1 cellular context compared by ENCODE assay signal in the genomic region with DNA sequence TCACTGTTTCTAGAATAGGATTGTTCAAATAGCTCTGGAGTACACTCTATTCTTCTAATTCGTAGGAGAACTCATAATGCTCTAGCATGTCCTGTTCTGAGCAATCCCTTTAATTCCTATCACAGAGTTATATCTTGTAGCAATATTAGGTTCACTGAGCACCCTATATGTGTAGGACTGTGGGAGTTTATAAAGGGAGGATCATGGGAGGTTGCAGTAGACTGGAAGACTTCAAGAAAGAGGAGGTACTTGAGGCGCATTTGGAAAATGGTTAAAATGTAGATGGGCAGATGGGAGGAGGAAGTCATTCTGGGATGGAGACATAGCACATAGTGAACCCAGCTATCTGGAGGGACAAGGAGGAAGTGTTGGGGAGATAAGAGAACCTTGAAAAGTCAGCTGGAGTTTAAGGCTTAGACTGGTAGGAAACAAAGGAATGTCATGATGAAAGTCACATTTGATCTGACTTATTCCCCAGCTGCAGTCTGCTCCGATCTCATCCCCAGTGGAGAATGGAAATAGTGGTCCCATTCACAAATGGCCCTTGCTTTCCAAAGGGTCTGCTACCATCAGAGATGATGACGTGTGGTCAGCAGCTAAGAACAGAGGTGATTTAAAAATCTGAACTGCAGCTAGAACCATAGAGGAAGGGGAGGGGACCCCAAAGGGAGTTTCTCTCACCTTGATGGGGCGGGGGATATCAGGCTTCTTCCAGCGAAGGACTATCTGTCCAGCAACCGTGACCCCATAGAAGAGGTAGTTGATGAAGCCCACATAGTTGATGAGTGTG.
TF ChIP-seq lines count a peak whose summit lies in the region.

No MANE protein-coding gene starts in this region.

TF ChIP-seq in K562, 482 proteins besides CTCF, POLR2A, EP300 and RAD21 (continued from another document and continues in another):
- no peak for TF ChIP-seq NFRKB (IDR thresholded peaks at IDR 0.05; ENCODE audit: low read depth)
- no peak for TF ChIP-seq HNRNPLL (IDR thresholded peaks at IDR 0.05; ENCODE audit: low read depth, low read length, poor library complexity, severe bottlenecking)
- peak; percentile 91 for TF ChIP-seq ARID1B (IDR thresholded peaks at IDR 0.05)
- TF ChIP-seq, protein P1, sequence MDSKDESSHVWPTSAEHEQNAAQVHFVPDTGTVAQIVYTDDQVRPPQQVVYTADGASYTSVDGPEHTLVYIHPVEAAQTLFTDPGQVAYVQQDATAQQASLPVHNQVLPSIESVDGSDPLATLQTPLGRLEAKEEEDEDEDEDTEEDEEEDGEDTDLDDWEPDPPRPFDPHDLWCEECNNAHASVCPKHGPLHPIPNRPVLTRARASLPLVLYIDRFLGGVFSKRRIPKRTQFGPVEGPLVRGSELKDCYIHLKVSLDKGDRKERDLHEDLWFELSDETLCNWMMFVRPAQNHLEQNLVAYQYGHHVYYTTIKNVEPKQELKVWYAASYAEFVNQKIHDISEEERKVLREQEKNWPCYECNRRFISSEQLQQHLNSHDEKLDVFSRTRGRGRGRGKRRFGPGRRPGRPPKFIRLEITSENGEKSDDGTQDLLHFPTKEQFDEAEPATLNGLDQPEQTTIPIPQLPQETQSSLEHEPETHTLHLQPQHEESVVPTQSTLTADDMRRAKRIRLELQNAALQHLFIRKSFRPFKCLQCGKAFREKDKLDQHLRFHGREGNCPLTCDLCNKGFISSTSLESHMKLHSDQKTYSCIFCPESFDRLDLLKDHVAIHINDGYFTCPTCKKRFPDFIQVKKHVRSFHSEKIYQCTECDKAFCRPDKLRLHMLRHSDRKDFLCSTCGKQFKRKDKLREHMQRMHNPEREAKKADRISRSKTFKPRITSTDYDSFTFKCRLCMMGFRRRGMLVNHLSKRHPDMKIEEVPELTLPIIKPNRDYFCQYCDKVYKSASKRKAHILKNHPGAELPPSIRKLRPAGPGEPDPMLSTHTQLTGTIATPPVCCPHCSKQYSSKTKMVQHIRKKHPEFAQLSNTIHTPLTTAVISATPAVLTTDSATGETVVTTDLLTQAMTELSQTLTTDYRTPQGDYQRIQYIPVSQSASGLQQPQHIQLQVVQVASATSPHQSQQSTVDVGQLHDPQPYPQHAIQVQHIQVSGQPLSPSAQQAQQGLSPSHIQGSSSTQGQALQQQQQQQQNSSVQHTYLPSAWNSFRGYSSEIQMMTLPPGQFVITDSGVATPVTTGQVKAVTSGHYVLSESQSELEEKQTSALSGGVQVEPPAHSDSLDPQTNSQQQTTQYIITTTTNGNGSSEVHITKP (IDR thresholded peaks at IDR 0.05; ENCODE audit: partially characterized antibody) = no peak
- no peak for TF ChIP-seq SIN3B (IDR thresholded peaks at IDR 0.05; ENCODE audit: low read depth)
- peak; percentile 86 for TF ChIP-seq SMARCA4 (IDR thresholded peaks at IDR 0.05)
- no peak for TF ChIP-seq NBN (IDR thresholded peaks at IDR 0.05; ENCODE audit: low read depth)
- TF ChIP-seq, protein P2, sequence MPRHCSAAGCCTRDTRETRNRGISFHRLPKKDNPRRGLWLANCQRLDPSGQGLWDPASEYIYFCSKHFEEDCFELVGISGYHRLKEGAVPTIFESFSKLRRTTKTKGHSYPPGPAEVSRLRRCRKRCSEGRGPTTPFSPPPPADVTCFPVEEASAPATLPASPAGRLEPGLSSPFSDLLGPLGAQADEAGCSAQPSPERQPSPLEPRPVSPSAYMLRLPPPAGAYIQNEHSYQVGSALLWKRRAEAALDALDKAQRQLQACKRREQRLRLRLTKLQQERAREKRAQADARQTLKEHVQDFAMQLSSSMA (CRISPR knock-in tag; IDR thresholded peaks at IDR 0.05) = no peak
- TF ChIP-seq, protein P3, sequence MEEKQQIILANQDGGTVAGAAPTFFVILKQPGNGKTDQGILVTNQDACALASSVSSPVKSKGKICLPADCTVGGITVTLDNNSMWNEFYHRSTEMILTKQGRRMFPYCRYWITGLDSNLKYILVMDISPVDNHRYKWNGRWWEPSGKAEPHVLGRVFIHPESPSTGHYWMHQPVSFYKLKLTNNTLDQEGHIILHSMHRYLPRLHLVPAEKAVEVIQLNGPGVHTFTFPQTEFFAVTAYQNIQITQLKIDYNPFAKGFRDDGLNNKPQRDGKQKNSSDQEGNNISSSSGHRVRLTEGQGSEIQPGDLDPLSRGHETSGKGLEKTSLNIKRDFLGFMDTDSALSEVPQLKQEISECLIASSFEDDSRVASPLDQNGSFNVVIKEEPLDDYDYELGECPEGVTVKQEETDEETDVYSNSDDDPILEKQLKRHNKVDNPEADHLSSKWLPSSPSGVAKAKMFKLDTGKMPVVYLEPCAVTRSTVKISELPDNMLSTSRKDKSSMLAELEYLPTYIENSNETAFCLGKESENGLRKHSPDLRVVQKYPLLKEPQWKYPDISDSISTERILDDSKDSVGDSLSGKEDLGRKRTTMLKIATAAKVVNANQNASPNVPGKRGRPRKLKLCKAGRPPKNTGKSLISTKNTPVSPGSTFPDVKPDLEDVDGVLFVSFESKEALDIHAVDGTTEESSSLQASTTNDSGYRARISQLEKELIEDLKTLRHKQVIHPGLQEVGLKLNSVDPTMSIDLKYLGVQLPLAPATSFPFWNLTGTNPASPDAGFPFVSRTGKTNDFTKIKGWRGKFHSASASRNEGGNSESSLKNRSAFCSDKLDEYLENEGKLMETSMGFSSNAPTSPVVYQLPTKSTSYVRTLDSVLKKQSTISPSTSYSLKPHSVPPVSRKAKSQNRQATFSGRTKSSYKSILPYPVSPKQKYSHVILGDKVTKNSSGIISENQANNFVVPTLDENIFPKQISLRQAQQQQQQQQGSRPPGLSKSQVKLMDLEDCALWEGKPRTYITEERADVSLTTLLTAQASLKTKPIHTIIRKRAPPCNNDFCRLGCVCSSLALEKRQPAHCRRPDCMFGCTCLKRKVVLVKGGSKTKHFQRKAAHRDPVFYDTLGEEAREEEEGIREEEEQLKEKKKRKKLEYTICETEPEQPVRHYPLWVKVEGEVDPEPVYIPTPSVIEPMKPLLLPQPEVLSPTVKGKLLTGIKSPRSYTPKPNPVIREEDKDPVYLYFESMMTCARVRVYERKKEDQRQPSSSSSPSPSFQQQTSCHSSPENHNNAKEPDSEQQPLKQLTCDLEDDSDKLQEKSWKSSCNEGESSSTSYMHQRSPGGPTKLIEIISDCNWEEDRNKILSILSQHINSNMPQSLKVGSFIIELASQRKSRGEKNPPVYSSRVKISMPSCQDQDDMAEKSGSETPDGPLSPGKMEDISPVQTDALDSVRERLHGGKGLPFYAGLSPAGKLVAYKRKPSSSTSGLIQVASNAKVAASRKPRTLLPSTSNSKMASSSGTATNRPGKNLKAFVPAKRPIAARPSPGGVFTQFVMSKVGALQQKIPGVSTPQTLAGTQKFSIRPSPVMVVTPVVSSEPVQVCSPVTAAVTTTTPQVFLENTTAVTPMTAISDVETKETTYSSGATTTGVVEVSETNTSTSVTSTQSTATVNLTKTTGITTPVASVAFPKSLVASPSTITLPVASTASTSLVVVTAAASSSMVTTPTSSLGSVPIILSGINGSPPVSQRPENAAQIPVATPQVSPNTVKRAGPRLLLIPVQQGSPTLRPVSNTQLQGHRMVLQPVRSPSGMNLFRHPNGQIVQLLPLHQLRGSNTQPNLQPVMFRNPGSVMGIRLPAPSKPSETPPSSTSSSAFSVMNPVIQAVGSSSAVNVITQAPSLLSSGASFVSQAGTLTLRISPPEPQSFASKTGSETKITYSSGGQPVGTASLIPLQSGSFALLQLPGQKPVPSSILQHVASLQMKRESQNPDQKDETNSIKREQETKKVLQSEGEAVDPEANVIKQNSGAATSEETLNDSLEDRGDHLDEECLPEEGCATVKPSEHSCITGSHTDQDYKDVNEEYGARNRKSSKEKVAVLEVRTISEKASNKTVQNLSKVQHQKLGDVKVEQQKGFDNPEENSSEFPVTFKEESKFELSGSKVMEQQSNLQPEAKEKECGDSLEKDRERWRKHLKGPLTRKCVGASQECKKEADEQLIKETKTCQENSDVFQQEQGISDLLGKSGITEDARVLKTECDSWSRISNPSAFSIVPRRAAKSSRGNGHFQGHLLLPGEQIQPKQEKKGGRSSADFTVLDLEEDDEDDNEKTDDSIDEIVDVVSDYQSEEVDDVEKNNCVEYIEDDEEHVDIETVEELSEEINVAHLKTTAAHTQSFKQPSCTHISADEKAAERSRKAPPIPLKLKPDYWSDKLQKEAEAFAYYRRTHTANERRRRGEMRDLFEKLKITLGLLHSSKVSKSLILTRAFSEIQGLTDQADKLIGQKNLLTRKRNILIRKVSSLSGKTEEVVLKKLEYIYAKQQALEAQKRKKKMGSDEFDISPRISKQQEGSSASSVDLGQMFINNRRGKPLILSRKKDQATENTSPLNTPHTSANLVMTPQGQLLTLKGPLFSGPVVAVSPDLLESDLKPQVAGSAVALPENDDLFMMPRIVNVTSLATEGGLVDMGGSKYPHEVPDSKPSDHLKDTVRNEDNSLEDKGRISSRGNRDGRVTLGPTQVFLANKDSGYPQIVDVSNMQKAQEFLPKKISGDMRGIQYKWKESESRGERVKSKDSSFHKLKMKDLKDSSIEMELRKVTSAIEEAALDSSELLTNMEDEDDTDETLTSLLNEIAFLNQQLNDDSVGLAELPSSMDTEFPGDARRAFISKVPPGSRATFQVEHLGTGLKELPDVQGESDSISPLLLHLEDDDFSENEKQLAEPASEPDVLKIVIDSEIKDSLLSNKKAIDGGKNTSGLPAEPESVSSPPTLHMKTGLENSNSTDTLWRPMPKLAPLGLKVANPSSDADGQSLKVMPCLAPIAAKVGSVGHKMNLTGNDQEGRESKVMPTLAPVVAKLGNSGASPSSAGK (IDR thresholded peaks at IDR 0.05) = no peak
- no peak for TF ChIP-seq BRD9 (IDR thresholded peaks at IDR 0.05; ENCODE audit: low read depth, partially characterized antibody)
- TF ChIP-seq ZNF696 (CRISPR knock-in tag; conservative IDR thresholded peaks at IDR 0.05) = 0 out of 2 replicates have a peak, but pooled peaks have one; percentile 71
- TF ChIP-seq, protein P4, sequence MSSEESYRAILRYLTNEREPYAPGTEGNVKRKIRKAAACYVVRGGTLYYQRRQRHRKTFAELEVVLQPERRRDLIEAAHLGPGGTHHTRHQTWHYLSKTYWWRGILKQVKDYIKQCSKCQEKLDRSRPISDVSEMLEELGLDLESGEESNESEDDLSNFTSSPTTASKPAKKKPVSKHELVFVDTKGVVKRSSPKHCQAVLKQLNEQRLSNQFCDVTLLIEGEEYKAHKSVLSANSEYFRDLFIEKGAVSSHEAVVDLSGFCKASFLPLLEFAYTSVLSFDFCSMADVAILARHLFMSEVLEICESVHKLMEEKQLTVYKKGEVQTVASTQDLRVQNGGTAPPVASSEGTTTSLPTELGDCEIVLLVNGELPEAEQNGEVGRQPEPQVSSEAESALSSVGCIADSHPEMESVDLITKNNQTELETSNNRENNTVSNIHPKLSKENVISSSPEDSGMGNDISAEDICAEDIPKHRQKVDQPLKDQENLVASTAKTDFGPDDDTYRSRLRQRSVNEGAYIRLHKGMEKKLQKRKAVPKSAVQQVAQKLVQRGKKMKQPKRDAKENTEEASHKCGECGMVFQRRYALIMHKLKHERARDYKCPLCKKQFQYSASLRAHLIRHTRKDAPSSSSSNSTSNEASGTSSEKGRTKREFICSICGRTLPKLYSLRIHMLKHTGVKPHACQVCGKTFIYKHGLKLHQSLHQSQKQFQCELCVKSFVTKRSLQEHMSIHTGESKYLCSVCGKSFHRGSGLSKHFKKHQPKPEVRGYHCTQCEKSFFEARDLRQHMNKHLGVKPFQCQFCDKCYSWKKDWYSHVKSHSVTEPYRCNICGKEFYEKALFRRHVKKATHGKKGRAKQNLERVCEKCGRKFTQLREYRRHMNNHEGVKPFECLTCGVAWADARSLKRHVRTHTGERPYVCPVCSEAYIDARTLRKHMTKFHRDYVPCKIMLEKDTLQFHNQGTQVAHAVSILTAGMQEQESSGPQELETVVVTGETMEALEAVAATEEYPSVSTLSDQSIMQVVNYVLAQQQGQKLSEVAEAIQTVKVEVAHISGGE (CRISPR knock-in tag; IDR thresholded peaks at IDR 0.05) = 0 out of 6 replicates have a peak, but pooled peaks of 1 of the 3 experiments have one; percentile 37
- no peak; the same call in none of the 2 replicates for TF ChIP-seq SMAD4 (CRISPR knock-in tag; conservative IDR thresholded peaks at IDR 0.05)
- no peak for TF ChIP-seq SRSF9 (IDR thresholded peaks at IDR 0.05; ENCODE audit: borderline replicate concordance, low read depth, low read length)
- TF ChIP-seq ZBTB8A (IDR thresholded peaks at IDR 0.05; ENCODE audit: partially characterized antibody) = no peak
- 0 out of 2 replicates have a peak, but pooled peaks have one; percentile 52 for TF ChIP-seq ELF4 (CRISPR knock-in tag; IDR thresholded peaks at IDR 0.05)
- TF ChIP-seq SIX5 (IDR thresholded peaks at IDR 0.05; ENCODE audit: borderline replicate concordance in 1 of 2, insufficient read depth in 1 of 2, low read depth in 1 of 2, low read length in 2 of 2) = no peak
- TF ChIP-seq LARP7 (IDR thresholded peaks at IDR 0.05) = no peak
- TF ChIP-seq, protein P5, sequence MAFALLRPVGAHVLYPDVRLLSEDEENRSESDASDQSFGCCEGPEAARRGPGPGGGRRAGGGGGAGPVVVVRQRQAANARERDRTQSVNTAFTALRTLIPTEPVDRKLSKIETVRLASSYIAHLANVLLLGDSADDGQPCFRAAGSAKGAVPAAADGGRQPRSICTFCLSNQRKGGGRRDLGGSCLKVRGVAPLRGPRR (CRISPR knock-in tag; IDR thresholded peaks at IDR 0.05) = no peak
- TF ChIP-seq CBFA2T3 (IDR thresholded peaks at IDR 0.05) = peak; percentile 89
- TF ChIP-seq, protein P6, sequence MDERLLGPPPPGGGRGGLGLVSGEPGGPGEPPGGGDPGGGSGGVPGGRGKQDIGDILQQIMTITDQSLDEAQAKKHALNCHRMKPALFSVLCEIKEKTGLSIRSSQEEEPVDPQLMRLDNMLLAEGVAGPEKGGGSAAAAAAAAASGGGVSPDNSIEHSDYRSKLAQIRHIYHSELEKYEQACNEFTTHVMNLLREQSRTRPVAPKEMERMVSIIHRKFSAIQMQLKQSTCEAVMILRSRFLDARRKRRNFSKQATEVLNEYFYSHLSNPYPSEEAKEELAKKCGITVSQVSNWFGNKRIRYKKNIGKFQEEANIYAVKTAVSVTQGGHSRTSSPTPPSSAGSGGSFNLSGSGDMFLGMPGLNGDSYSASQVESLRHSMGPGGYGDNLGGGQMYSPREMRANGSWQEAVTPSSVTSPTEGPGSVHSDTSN (CRISPR knock-in tag; IDR thresholded peaks at IDR 0.05; ENCODE audit: low read depth) = no peak
- TF ChIP-seq, protein P6 (tag; conservative IDR thresholded peaks at IDR 0.05; ENCODE audit: low read depth) = no peak
- 0 out of 2 replicates have a peak, but pooled peaks have one; percentile 40 for TF ChIP-seq ETV5 (CRISPR knock-in tag; IDR thresholded peaks at IDR 0.05; ENCODE audit: low read depth)
